ENCODE assay signal across 12 cellular contexts in genomic region chr22:43891360-43892182, GRCh38. TPM values are rescaled to one million over a fixed set of nuclear protein-coding genes. Genes with fewer than 3 reads are reported as not detected.
DNase-seq lines count a peak whose midpoint lies in the region; ATAC-seq and TF ChIP-seq lines count a peak whose summit lies in the region.
"Had no signal": no experiment of that assay in that cellular context is flagged by ENCODE, and none has a peak within 500 bp of the region (broad histone marks: within the 10 kb centered on the region; RNA-seq: fewer than 3 reads in every experiment).

A gene with protein sequence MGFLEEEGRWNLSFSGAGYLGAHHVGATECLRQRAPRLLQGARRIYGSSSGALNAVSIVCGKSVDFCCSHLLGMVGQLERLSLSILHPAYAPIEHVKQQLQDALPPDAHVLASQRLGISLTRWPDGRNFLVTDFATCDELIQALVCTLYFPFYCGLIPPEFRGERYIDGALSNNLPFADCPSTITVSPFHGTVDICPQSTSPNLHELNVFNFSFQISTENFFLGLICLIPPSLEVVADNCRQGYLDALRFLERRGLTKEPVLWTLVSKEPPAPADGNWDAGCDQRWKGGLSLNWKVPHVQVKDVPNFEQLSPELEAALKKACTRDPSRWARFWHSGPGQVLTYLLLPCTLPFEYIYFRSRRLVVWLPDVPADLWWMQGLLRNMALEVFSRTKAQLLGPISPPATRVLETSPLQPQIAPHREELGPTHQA (minus strand): TSS chr22:43892013. CDS start chr22:43891880, 133 bp downstream.

- H3K27ac ChIP-seq in brain microvascular endothelial cell (no peak within 1 kb of the TSS), neural progenitor cell (no peak within 1 kb of the TSS), body of pancreas (no peak within 1 kb of the TSS)

- H4K20me1 ChIP-seq in neural progenitor cell (ENCODE audit: low read depth), result no peaks in the 10 kb centered on the region

- in situ Hi-C loops in brain microvascular endothelial cell (cut with HindIII; ENCODE audit: low pct_ligation_motif_present, low sequenced_read_pairs), result no loop called here

- no peak within 1 kb of the TSS for H3K9ac ChIP-seq in neural progenitor cell

- 1 to 5% methylated on average over 34 to 71 of the region's 72 CpGs for whole genome bisulfite sequencing in body of pancreas, 2 donors

- H3K9me3 ChIP-seq in neural progenitor cell (ENCODE audit: low read depth), result no peaks in the 10 kb centered on the region
- no peaks in the 10 kb centered on the region for H3K9me3 ChIP-seq in body of pancreas

- H3K36me3 ChIP-seq in brain microvascular endothelial cell (replicated peaks), result no peaks in the 10 kb centered on the region
- no peaks in the 10 kb centered on the region for H3K36me3 ChIP-seq in neural progenitor cell
- no peaks in the 10 kb centered on the region for H3K36me3 ChIP-seq in body of pancreas (replicated peaks in 1 of 2; ENCODE audit: insufficient read depth in 1 of 2, low read depth in 2 of 2)

- H3K4me1 Mint-ChIP-seq in neural progenitor cell (no peaks in the 10 kb centered on the region), HFFc6 (ENCODE audit: low read depth) (peaks cover 7% of the 10 kb centered on the region)
- H3K4me1 Mint-ChIP-seq: memory B cell had no signal

- H3K27ac Mint-ChIP-seq in neural progenitor cell (no peak within 1 kb of the TSS), HFFc6 (no peak within 1 kb of the TSS)
- H3K27ac Mint-ChIP-seq: activated B cell treated with CpG ODN at 0.5 μM for 24 hours; dendritic cell treated with granulocyte-macrophage colony-stimulating factor and Interleukin-4, amounts not matched to agents 40 ng/mL and 50 ng/mL, for 4 days; memory B cell had no signal

- H3K4me3 Mint-ChIP-seq in neural progenitor cell (no peak within 1 kb of the TSS), HFFc6 (no peak within 1 kb of the TSS)
- H3K4me3 Mint-ChIP-seq: activated B cell treated with CpG ODN at 0.5 μM for 24 hours; dendritic cell treated with granulocyte-macrophage colony-stimulating factor and Interleukin-4, amounts not matched to agents 40 ng/mL and 50 ng/mL, for 4 days; memory B cell had no signal

- H3K4me1 ChIP-seq in neural progenitor cell, result peaks cover 5% of the 10 kb centered on the region
- peaks cover 9% of the 10 kb centered on the region for H3K4me1 ChIP-seq in body of pancreas

- intact Hi-C loops in body of pancreas (cut with DNase I), result no loop called here

- H3K27me3 ChIP-seq in brain microvascular endothelial cell (replicated peaks) (peaks cover 35% of the 10 kb centered on the region), neural progenitor cell (peaks cover 55% of the 10 kb centered on the region), body of pancreas (peaks cover 0 to 16% of the 10 kb centered on the region in 2 donors)

- no peaks in the 10 kb centered on the region for H3K36me3 Mint-ChIP-seq in neural progenitor cell
- H3K36me3 Mint-ChIP-seq in HFFc6 (ENCODE audit: low read depth), result no peaks in the 10 kb centered on the region
- H3K36me3 Mint-ChIP-seq: memory B cell had no signal

- H3K4me3 ChIP-seq in AG04449 (ENCODE audit: low read depth, low read length), result peak within 1 kb of the TSS; percentile 23
- H3K4me3 ChIP-seq in brain microvascular endothelial cell (ENCODE audit: low read depth, low read length), result no peak within 1 kb of the TSS
- peak within 1 kb of the TSS; percentile 46 for H3K4me3 ChIP-seq in neural progenitor cell
- no peak within 1 kb of the TSS for H3K4me3 ChIP-seq in body of pancreas

- TF ChIP-seq POLR2A in body of pancreas (IDR thresholded peaks at IDR 0.05), result no peak

- H3K4me2 ChIP-seq in neural progenitor cell, result peak within 1 kb of the TSS; percentile 88

- H3K9me3 Mint-ChIP-seq in neural progenitor cell (peaks cover 2% of the 10 kb centered on the region), HFFc6 (no peaks in the 10 kb centered on the region)
- H3K9me3 Mint-ChIP-seq: activated B cell treated with CpG ODN at 0.5 μM for 24 hours; dendritic cell treated with granulocyte-macrophage colony-stimulating factor and Interleukin-4, amounts not matched to agents 40 ng/mL and 50 ng/mL, for 4 days; memory B cell had no signal

- DNase-seq in AG04449 (ENCODE audit: low read depth, low spot score) (no peak), GM03348 (ENCODE audit: low spot score) (peak; percentile 46), brain microvascular endothelial cell (peak; percentile 28), neural progenitor cell (ENCODE audit: low spot score) (peak; percentile 66), HFFc6 (no peak), T1000 (lab: John Stamatoyannopoulos, UW) (no peak), body of pancreas (no peak)
- DNase-seq: activated B cell treated with CpG ODN at 0.5 μM for 24 hours, NCI-H774 had no signal

- TF ChIP-seq CTCF in AG04449 (IDR thresholded peaks at IDR 0.05; ENCODE audit: insufficient read depth, low read length, missing control alignments), result no peak
- TF ChIP-seq CTCF in brain microvascular endothelial cell (IDR thresholded peaks at IDR 0.05; ENCODE audit: low read depth, low read length, missing control alignments), result no peak
- TF ChIP-seq CTCF in neural progenitor cell (IDR thresholded peaks at IDR 0.05), result peak; percentile 19
- no peak for TF ChIP-seq CTCF in HFFc6 (IDR thresholded peaks at IDR 0.05)
- TF ChIP-seq CTCF in body of pancreas (IDR thresholded peaks at IDR 0.05), result no peak

- peaks cover 44% of the 10 kb centered on the region for H3K27me3 Mint-ChIP-seq in neural progenitor cell (ENCODE audit: insufficient read depth, low read depth)
- peaks cover 10% of the 10 kb centered on the region for H3K27me3 Mint-ChIP-seq in HFFc6 (ENCODE audit: insufficient read depth)

- no peaks in the 10 kb centered on the region for H3F3A ChIP-seq in neural progenitor cell (ENCODE audit: low read depth)

- POLR2A ChIA-PET in AG04449 (lab: Yijun Ruan, JAX), result no interaction called here

- H2AFZ ChIP-seq in neural progenitor cell (replicated peaks), result peak within 1 kb of the TSS; percentile 85

- ATAC-seq in HG03378 (IDR thresholded peaks at IDR 0.05; ENCODE audit: unreplicated experiment), result no peak
- no peak for ATAC-seq in body of pancreas

- H3K79me2 ChIP-seq in neural progenitor cell (ENCODE audit: low read depth), result no peaks in the 10 kb centered on the region

- CTCF ChIA-PET in AG04449 (lab: Yijun Ruan, JAX), result interaction anchor here (9.1 kb wide), 1 partner anchor 52 kb away, joined by 58 read pairs; no protein-coding TSS in a partner anchor

RNA-seq across cellular contexts. Expression of the gene that starts here (rescaled TPM):
- total RNA-seq in neural progenitor cell (ENCODE audit: low replicate concordance) (0.11 and 0.22 TPM in 2 replicates), body of pancreas (not detected)
- total RNA-seq in HFFc6 (2021; fragmentation: NEBNext Ultra II Directional; extraction: Animal tissue kit (Norgen Biotek cat#: 25700)), result not detected
- total RNA-seq: activated B cell treated with CpG ODN at 0.5 μM for 24 hours had no signal

Comparison
In these comparisons a context has a peak if more than half of its experiments do, and no peak if none do; other contexts are left out.
1. Peak in DNase-seq, H3K4me3 ChIP-seq and H3K4me2 ChIP-seq in neural progenitor cell; RNA of the gene not detected or under 1 TPM.
2. DNase-seq: peak in GM03348 (single experiment) and brain microvascular endothelial cell (single experiment); none in AG04449 (single experiment), HFFc6 (single experiment), T1000 (single experiment) and body of pancreas (0 of 4).